Comparison of ENCODE assay signal across 9 cellular contexts in genomic region chr17:48100160-48100559, GRCh38. TPM values are rescaled to one million over a fixed set of nuclear protein-coding genes. Genes with fewer than 3 reads are reported as not detected.
DNase-seq lines count a peak whose midpoint lies in the region; ATAC-seq and TF ChIP-seq lines count a peak whose summit lies in the region.
"Had no signal": no experiment of that assay in that cellular context is flagged by ENCODE, and none has a peak within 500 bp of the region (broad histone marks: within the 10 kb centered on the region; RNA-seq: fewer than 3 reads in every experiment).

No MANE protein-coding gene starts in this region.

- DNase-seq in dorsolateral prefrontal cortex (no peak), nephron progenitor cell (no peak), putamen (ENCODE audit: low spot score) (no peak), SHP77 (lab: John Stamatoyannopoulos, UW) (no peak)
- DNase-seq: cerebellar nuclear complex had no signal

- peaks cover 9% of the 10 kb centered on the region; the same call in 1 of the 2 replicates for H3F3A ChIP-seq in Loucy (ENCODE audit: low read depth)

- H3K9me3 Mint-ChIP-seq in nephron progenitor cell: peaks cover 22% of the 10 kb centered on the region

- no peaks in the 10 kb centered on the region for H3K27me3 ChIP-seq in BLaER1
- H3K27me3 ChIP-seq in Loucy (ENCODE audit: insufficient read depth, low read length, poor library complexity, severe bottlenecking): no peaks in the 10 kb centered on the region
- H3K27me3 ChIP-seq in dorsolateral prefrontal cortex: no peaks in the 10 kb centered on the region

- H3K36me3 ChIP-seq in BLaER1 (peaks cover 29% of the 10 kb centered on the region), Loucy (ENCODE audit: insufficient read depth, low read length) (peaks cover 3% of the 10 kb centered on the region; the same call in 1 of the 2 replicates)

- H3K27me3 Mint-ChIP-seq in nephron progenitor cell (ENCODE audit: low read depth, poor library complexity): peaks cover 5% of the 10 kb centered on the region

- no peak overlapping the region for H2AFZ ChIP-seq in Loucy (ENCODE audit: low read length)

- peak overlapping the region; percentile 100 for H3K4me3 Mint-ChIP-seq in nephron progenitor cell

- no peak for TF ChIP-seq CTCF in Loucy (conservative IDR thresholded peaks at IDR 0.05; ENCODE audit: low read length)
- TF ChIP-seq CTCF in dorsolateral prefrontal cortex (IDR thresholded peaks at IDR 0.05 in 54 of 56, conservative IDR thresholded peaks at IDR 0.05 in 2 of 56; ENCODE audit: low read depth in 1 of 56, partially characterized antibody in 56 of 56): no peak
- TF ChIP-seq CTCF in nephron progenitor cell (IDR thresholded peaks at IDR 0.05): no peak

- no peak for ATAC-seq in HG03025 (IDR thresholded peaks at IDR 0.05; ENCODE audit: low FRiP score, unreplicated experiment)
- ATAC-seq in GM18498 (IDR thresholded peaks at IDR 0.05; ENCODE audit: unreplicated experiment): no peak

- peaks cover 60% of the 10 kb centered on the region for H3K79me2 ChIP-seq in Loucy (ENCODE audit: insufficient read depth, low read length)

- H3K9me3 ChIP-seq in BLaER1 (peaks cover 11% of the 10 kb centered on the region; the same call in 1 of the 2 replicates), Loucy (ENCODE audit: insufficient read depth, low read depth, low read length) (no peaks in the 10 kb centered on the region)

- H3K4me3 ChIP-seq in BLaER1: peak overlapping the region; percentile 95
- H3K4me3 ChIP-seq in Loucy (ENCODE audit: low read length, poor library complexity, severe bottlenecking): peak overlapping the region; percentile 83
- peak overlapping the region; percentile 72 to 100 (median 96) for H3K4me3 ChIP-seq in dorsolateral prefrontal cortex

- peak overlapping the region; percentile 99 for H3K27ac Mint-ChIP-seq in nephron progenitor cell

- H3K27ac ChIP-seq in BLaER1 (peak overlapping the region; percentile 91; the same call in 1 of the 2 replicates), dorsolateral prefrontal cortex (peak overlapping the region in 36 of 59 donors; percentile 69 to 98 (median 94))

- H3K4me1 ChIP-seq in BLaER1: peaks cover 60% of the 10 kb centered on the region
- H3K4me1 ChIP-seq in Loucy (ENCODE audit: insufficient read depth, low read length, poor library complexity, severe bottlenecking): peaks cover 32% of the 10 kb centered on the region

- H4K20me1 ChIP-seq in BLaER1: peaks cover 57% of the 10 kb centered on the region
- H4K20me1 ChIP-seq in Loucy (ENCODE audit: insufficient read depth, low read length, poor library complexity, severe bottlenecking): peaks cover 51% of the 10 kb centered on the region

- peaks cover 18% of the 10 kb centered on the region for H3K4me1 Mint-ChIP-seq in nephron progenitor cell

- H3K9me2 ChIP-seq in Loucy (replicated peaks; ENCODE audit: low read depth, low read length): no peaks in the 10 kb centered on the region

- H3K36me3 Mint-ChIP-seq in nephron progenitor cell (ENCODE audit: low read depth): peaks cover 33% of the 10 kb centered on the region

- H3K9ac ChIP-seq in BLaER1 (peak overlapping the region; percentile 90), Loucy (ENCODE audit: low read depth, low read length, poor library complexity, severe bottlenecking) (peak overlapping the region; percentile 78)

- H3K4me2 ChIP-seq in BLaER1 (peak overlapping the region; percentile 96), Loucy (ENCODE audit: low read depth, low read length, poor library complexity, severe bottlenecking) (peak overlapping the region; percentile 100)

- intact Hi-C loops in dorsolateral prefrontal cortex (cut with DNase I): no loop called here

RNA-seq across cellular contexts. Expression of gene CBX1, which starts 1.1 kb away (rescaled TPM):
- total RNA-seq in dorsolateral prefrontal cortex: 10 to 100 TPM; 57.5 to 92.2 (median 74.2) TPM

RNA-seq across cellular contexts. Expression of gene SNX11, which starts 7.4 kb away (rescaled TPM):
- 10 to 100 TPM; 16.4 to 41.4 (median 27.4) TPM for total RNA-seq in dorsolateral prefrontal cortex

RNA-seq across cellular contexts. Expression of gene NFE2L1, which starts 52.0 kb away (rescaled TPM):
- 100 to 1,000 TPM; 120 to 279 (median 205) TPM for total RNA-seq in dorsolateral prefrontal cortex
